Comparison of ENCODE assay signal across 27 cellular contexts in genomic region chr5:2894347-2895135, GRCh38.
DNase-seq lines count a peak whose midpoint lies in the region; ATAC-seq, FAIRE-seq and TF ChIP-seq lines count a peak whose summit lies in the region.
"Had no signal": no experiment of that assay in that cellular context is flagged by ENCODE, and none has a peak within 500 bp of the region (broad histone marks: within the 10 kb centered on the region; RNA-seq: fewer than 3 reads in every experiment).

No MANE protein-coding gene starts in this region.

- H3K4me3 Mint-ChIP-seq in MCF 10A (ENCODE audit: unreplicated experiment): no peak overlapping the region
- H3K4me3 Mint-ChIP-seq: CD4-positive, alpha-beta T cell; GM23338 had no signal

- POLR2A ChIA-PET in MCF 10A (lab: Yijun Ruan, JAX): no interaction called here

- intact Hi-C loops in MCF 10A (cut with micrococcal nuclease) (no loop called here), vagina (cut with DNase I) (no loop called here)

- H3K4me3 ChIP-seq in osteoblast (ENCODE audit: insufficient read depth, low read length) (no peak overlapping the region), vagina (no peak overlapping the region)
- H3K4me3 ChIP-seq: BLaER1, GM12878, GM23338 had no signal

- H3K79me2 ChIP-seq in osteoblast (ENCODE audit: insufficient read depth, low read length): no peaks in the 10 kb centered on the region

- H3K36me3 Mint-ChIP-seq in MCF 10A (ENCODE audit: insufficient read depth, unreplicated experiment): no peaks in the 10 kb centered on the region

- FAIRE-seq in HTR-8/SVneo (lab: Jason Lieb, UNC): no peak
- FAIRE-seq: GM12878 had no signal

- H3K27me3 ChIP-seq in osteoblast (ENCODE audit: insufficient read depth, low read length) (no peaks in the 10 kb centered on the region), vagina (no peaks in the 10 kb centered on the region)
- H3K27me3 ChIP-seq: BLaER1 had no signal

- H3K36me3 ChIP-seq in osteoblast (ENCODE audit: insufficient read depth, low read length): no peaks in the 10 kb centered on the region
- no peaks in the 10 kb centered on the region for H3K36me3 ChIP-seq in vagina
- H3K36me3 ChIP-seq: BLaER1 had no signal

- H3K27ac ChIP-seq in osteoblast (ENCODE audit: low read depth, low read length) (no peak overlapping the region), vagina (no peak overlapping the region)
- H3K27ac ChIP-seq: 22Rv1, BLaER1, KMS-11 had no signal

- no peaks in the 10 kb centered on the region for H3K4me1 Mint-ChIP-seq in MCF 10A (ENCODE audit: insufficient read depth, unreplicated experiment)
- H3K4me1 Mint-ChIP-seq: GM23338 had no signal

- CTCF ChIA-PET in MCF 10A (lab: Yijun Ruan, JAX): interaction anchor here (0.6 kb wide), 2 partner anchors 99 to 1372 kb away, joined by 3 to 6 read pairs; no protein-coding TSS in a partner anchor

- H3K4me2 ChIP-seq in osteoblast (ENCODE audit: insufficient read depth, low read length): no peak overlapping the region
- H3K4me2 ChIP-seq: BLaER1, GM23338, KMS-11 had no signal

- no peak for TF ChIP-seq POLR2A in vagina (IDR thresholded peaks at IDR 0.05)

- H3K27me3 Mint-ChIP-seq in MCF 10A (ENCODE audit: insufficient read depth, unreplicated experiment): no peaks in the 10 kb centered on the region
- H3K27me3 Mint-ChIP-seq: CD4-positive, alpha-beta T cell had no signal

- BruUV-seq in MCF 10A (replicated peaks; lab: Mats Ljungman, UMichigan): no TSS peak

- no peak overlapping the region for H2AFZ ChIP-seq in osteoblast (ENCODE audit: low read length)
- H2AFZ ChIP-seq: GM23338 had no signal

- no peak overlapping the region for H3K27ac Mint-ChIP-seq in MCF 10A (ENCODE audit: low read depth, unreplicated experiment)
- H3K27ac Mint-ChIP-seq: CD4-positive, alpha-beta T cell; GM23338 had no signal

- DNase-seq in T47D (ENCODE audit: low read depth in 1 of 2, low spot score in 1 of 2): peak; percentile 22 to 41
- no peak for DNase-seq in MCF 10A (ENCODE audit: unreplicated experiment)
- peak; percentile 32 for DNase-seq in left kidney (ENCODE audit: low read depth, low spot score)
- peak; percentile 58 for DNase-seq in osteoblast (ENCODE audit: insufficient read length, low spot score, missing footprints)
- DNase-seq in vagina (ENCODE audit: extremely low spot score in 2 of 2): peak; percentile 32 to 74
- DNase-seq in HTR-8/SVneo (ENCODE audit: insufficient read length, low spot score): no peak
- no peak for DNase-seq in HK-2 (ENCODE audit: unreplicated experiment)
- DNase-seq: ACHN; CD4-positive, alpha-beta T cell; COR-L47; DMS79 treated with DMSO at 0.1 percent for 48 hours; HCEC 1CT; IMR-90; MV-4-11; NCI-H1105 treated with DMSO at 0.1 percent for 48 hours; NCI-H1694 treated with DMSO at 0.1 percent for 48 hours; NCI-H2081 treated with DMSO at 0.1 percent for 48 hours; NCI-H2171 treated with DMSO at 0.1 percent for 48 hours; NCI-H524 treated with DMSO at 0.1 percent for 48 hours; OCI-M1 had no signal

- peaks cover 7% of the 10 kb centered on the region for H3K9me3 Mint-ChIP-seq in MCF 10A (ENCODE audit: unreplicated experiment)
- H3K9me3 Mint-ChIP-seq: GM23338 had no signal

- in situ Hi-C loops in T47D (cut with HindIII; ENCODE audit: low pct_unique_long_range_greater_than_20kb, low sequenced_read_pairs): no loop called here

- H3K4me1 ChIP-seq in osteoblast (ENCODE audit: insufficient read depth, low read length): no peaks in the 10 kb centered on the region
- H3K4me1 ChIP-seq in vagina: no peaks in the 10 kb centered on the region
- H3K4me1 ChIP-seq: BLaER1 had no signal

- no peaks in the 10 kb centered on the region for H4K20me1 ChIP-seq in osteoblast (ENCODE audit: insufficient read depth, low read length)
- H4K20me1 ChIP-seq: BLaER1 had no signal

- H3K9me3 ChIP-seq in osteoblast (ENCODE audit: low read depth, low read length): no peaks in the 10 kb centered on the region
- H3K9me3 ChIP-seq in vagina: no peaks in the 10 kb centered on the region
- H3K9me3 ChIP-seq: BLaER1 had no signal

- TF ChIP-seq CTCF in MCF 10A (IDR thresholded peaks at IDR 0.05; ENCODE audit: unreplicated experiment): no peak
- no peak for TF ChIP-seq CTCF in osteoblast (IDR thresholded peaks at IDR 0.05; ENCODE audit: extremely low read depth, low read depth, low read length)
- no peak for TF ChIP-seq CTCF in vagina (IDR thresholded peaks at IDR 0.05)

- ATAC-seq in HG03457 (IDR thresholded peaks at IDR 0.05; ENCODE audit: unreplicated experiment): no peak
- ATAC-seq: GM12878, GM23338, Right ventricle myocardium inferior had no signal

Comparison
In these comparisons a context has a peak if more than half of its experiments do, and no peak if none do; other contexts are left out.
1. DNase-seq: peak in T47D (2 of 2), left kidney (single experiment), osteoblast (single experiment) and vagina (2 of 2); none in MCF 10A (single experiment), HTR-8/SVneo (single experiment) and HK-2 (single experiment).